14 cellular contexts compared by ENCODE assay signal in the genomic region with DNA sequence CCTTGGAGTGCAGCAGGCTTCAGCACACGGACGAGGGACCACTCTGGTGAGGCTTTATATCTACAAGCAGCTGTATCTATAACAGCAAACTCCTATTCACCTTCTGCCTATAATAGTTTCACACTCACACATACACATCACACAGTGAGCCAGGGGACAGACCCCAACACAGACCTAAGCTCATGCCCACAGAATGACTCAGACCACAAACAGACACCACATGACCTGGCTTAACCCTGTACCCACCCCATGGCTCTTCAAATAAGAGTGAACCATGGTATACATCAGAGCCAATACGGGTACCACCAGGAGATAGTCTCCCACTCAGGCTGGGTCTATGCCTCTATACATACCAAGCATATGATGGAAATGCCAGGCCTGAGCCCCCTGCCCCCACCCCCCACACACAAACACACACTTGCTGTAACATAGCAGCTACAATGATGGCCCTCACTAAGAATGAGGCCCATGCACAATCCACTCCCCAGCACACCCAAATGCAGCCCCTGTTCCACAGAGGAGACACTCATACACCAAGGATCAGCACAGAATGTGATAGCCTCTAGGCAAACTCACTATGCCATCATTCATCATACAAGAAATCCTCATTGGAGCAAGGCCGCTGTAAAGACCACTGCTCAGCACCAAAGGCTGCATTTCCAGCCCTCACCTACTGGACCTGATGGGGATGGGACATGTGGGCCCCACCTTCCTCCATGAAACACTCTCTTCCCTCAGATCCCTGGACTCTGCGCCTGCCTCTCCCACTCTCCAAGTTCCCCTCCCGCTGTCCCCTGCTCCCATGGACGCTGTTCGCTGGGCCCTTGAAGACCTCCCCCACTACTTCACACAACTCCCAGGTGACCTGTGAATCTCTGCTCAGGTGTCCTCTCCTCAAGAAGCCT.
DNase-seq lines count a peak whose midpoint lies in the region; ATAC-seq and TF ChIP-seq lines count a peak whose summit lies in the region.
"Had no signal": no experiment of that assay in that cellular context is flagged by ENCODE, and none has a peak within 500 bp of the region (broad histone marks: within the 10 kb centered on the region; RNA-seq: fewer than 3 reads in every experiment).

No MANE protein-coding gene starts in this region.

- H3K27me3 Mint-ChIP-seq in activated naive CD4-positive, alpha-beta T cell treated with anti-CD3 and anti-CD28 coated beads for 36 hours (ENCODE audit: low read depth) = no peaks in the 10 kb centered on the region
- H3K27me3 Mint-ChIP-seq: activated naive CD4-positive, alpha-beta T cell treated with anti-CD3 and anti-CD28 coated beads, Interleukin-2, amount 10 ng/mL, durations not matched to agents 7 days and 5 days; central memory CD8-positive, alpha-beta T cell had no signal

- H3K36me3 Mint-ChIP-seq in activated naive CD4-positive, alpha-beta T cell treated with anti-CD3 and anti-CD28 coated beads for 36 hours (ENCODE audit: low read depth) = no peaks in the 10 kb centered on the region
- H3K36me3 Mint-ChIP-seq: activated naive CD4-positive, alpha-beta T cell treated with anti-CD3 and anti-CD28 coated beads, Interleukin-2, amount 10 ng/mL, durations not matched to agents 7 days and 5 days had no signal

- peak; percentile 4 for DNase-seq in activated naive CD4-positive, alpha-beta T cell treated with anti-CD3 and anti-CD28 coated beads for 36 hours
- DNase-seq in activated naive CD4-positive, alpha-beta T cell treated with anti-CD3 and anti-CD28 coated beads, Interleukin-2, amount 50 U/mL, for 16 hours = no peak
- peak; percentile 11 for DNase-seq in NB4 (ENCODE audit: low read depth)
- DNase-seq in islet precursor cell = peak; percentile 55
- peak; percentile 24 for DNase-seq in ureter (ENCODE audit: low spot score)
- no peak for DNase-seq in UCSD-AML1 (lab: John Stamatoyannopoulos, UW; ENCODE audit: unreplicated experiment)
- DNase-seq: activated naive CD4-positive, alpha-beta T cell treated with anti-CD3 and anti-CD28 coated beads, Interleukin-2, amount 10 ng/mL, durations not matched to agents 7 days and 5 days; COR-L47; stomach had no signal

- H3K4me3 Mint-ChIP-seq in activated naive CD4-positive, alpha-beta T cell treated with anti-CD3 and anti-CD28 coated beads for 36 hours = no peak overlapping the region
- H3K4me3 Mint-ChIP-seq: activated naive CD4-positive, alpha-beta T cell treated with anti-CD3 and anti-CD28 coated beads, Interleukin-2, amount 10 ng/mL, durations not matched to agents 7 days and 5 days; central memory CD8-positive, alpha-beta T cell had no signal

- TF ChIP-seq POLR2A in NB4 (IDR thresholded peaks at IDR 0.05; ENCODE audit: extremely low read depth, insufficient read length) = no peak

- no peak overlapping the region for H3K27ac Mint-ChIP-seq in activated naive CD4-positive, alpha-beta T cell treated with anti-CD3 and anti-CD28 coated beads for 36 hours
- H3K27ac Mint-ChIP-seq: activated naive CD4-positive, alpha-beta T cell treated with anti-CD3 and anti-CD28 coated beads, Interleukin-2, amount 10 ng/mL, durations not matched to agents 7 days and 5 days had no signal

- CTCF ChIA-PET in activated naive CD4-positive, alpha-beta T cell treated with anti-CD3 and anti-CD28 coated beads for 36 hours (lab: Charles Lee) = no interaction called here

- H3K9me3 Mint-ChIP-seq in activated naive CD4-positive, alpha-beta T cell treated with anti-CD3 and anti-CD28 coated beads for 36 hours = no peaks in the 10 kb centered on the region
- H3K9me3 Mint-ChIP-seq: activated naive CD4-positive, alpha-beta T cell treated with anti-CD3 and anti-CD28 coated beads, Interleukin-2, amount 10 ng/mL, durations not matched to agents 7 days and 5 days; central memory CD8-positive, alpha-beta T cell had no signal

- intact Hi-C loops in activated naive CD4-positive, alpha-beta T cell treated with anti-CD3 and anti-CD28 coated beads for 36 hours (cut with micrococcal nuclease) = no loop called here

- TF ChIP-seq CTCF in NB4 (IDR thresholded peaks at IDR 0.05; ENCODE audit: low read depth, low read length) = no peak

- ATAC-seq in HG02885 (IDR thresholded peaks at IDR 0.05; ENCODE audit: poor library complexity, unreplicated experiment) (no peak), HG02970 (IDR thresholded peaks at IDR 0.05; ENCODE audit: low FRiP score, unreplicated experiment) (no peak)
- ATAC-seq: gastroesophageal sphincter, HCT116 had no signal

- no peaks in the 10 kb centered on the region for H3K4me1 Mint-ChIP-seq in activated naive CD4-positive, alpha-beta T cell treated with anti-CD3 and anti-CD28 coated beads for 36 hours (ENCODE audit: low read depth)
- H3K4me1 Mint-ChIP-seq: activated naive CD4-positive, alpha-beta T cell treated with anti-CD3 and anti-CD28 coated beads, Interleukin-2, amount 10 ng/mL, durations not matched to agents 7 days and 5 days; central memory CD8-positive, alpha-beta T cell had no signal

- no peak overlapping the region for H3K4me3 ChIP-seq in NB4 (ENCODE audit: low read depth, low read length)
- H3K4me3 ChIP-seq: gastroesophageal sphincter, stomach had no signal

Comparison
In these comparisons a context has a peak if more than half of its experiments do, and no peak if none do; other contexts are left out.
1. DNase-seq: peak in activated naive CD4-positive, alpha-beta T cell treated with anti-CD3 and anti-CD28 coated beads for 36 hours (single experiment), NB4 (single experiment), islet precursor cell (single experiment) and ureter (single experiment); none in activated naive CD4-positive, alpha-beta T cell treated with anti-CD3 and anti-CD28 coated beads, Interleukin-2, amount 50 U/mL, for 16 hours (single experiment) and UCSD-AML1 (single experiment).